In the genomic region with DNA sequence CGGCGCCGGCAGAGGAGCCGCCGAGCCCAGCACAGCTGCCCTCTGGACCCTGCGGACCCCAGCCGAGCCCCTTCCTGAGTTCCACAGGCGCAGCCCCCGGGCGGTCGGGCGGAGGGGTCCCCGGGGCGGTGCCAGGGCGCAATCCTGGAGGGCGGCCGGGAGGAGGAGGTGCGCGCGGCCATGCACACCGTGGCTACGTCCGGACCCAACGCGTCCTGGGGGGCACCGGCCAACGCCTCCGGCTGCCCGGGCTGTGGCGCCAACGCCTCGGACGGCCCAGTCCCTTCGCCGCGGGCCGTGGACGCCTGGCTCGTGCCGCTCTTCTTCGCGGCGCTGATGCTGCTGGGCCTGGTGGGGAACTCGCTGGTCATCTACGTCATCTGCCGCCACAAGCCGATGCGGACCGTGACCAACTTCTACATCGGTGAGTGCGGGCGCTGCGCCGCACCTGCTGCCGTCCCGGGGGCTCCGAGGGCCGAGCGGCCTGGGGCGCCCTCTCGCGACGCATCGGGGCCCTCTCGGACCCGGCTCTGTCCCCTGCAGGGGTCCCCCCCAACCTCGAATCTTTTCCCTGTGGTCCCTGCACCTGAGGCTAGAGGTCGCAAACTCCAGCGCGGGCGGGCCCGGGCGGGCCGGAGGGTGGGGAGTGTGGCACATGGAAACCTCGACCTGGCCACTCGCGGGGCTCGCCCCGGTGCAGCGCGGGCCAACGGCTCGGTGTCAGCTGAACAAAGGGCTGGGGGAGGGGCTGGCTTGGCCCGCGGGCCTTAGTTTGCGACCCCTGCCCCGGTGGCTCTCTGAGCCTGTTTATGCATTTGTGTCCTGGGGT, we compare ENCODE assay signal across 1 cellular context.
TF ChIP-seq lines count a peak whose summit lies in the region.

A gene (plus strand): TSS at position 11 of the 829 bp plus-strand sequence. CDS start 170 bp downstream, at position 181.

TF ChIP-seq in HepG2, 621 proteins besides CTCF, POLR2A, EP300 and RAD21 (continued from another document and continues in another):
- TF ChIP-seq, protein P1, sequence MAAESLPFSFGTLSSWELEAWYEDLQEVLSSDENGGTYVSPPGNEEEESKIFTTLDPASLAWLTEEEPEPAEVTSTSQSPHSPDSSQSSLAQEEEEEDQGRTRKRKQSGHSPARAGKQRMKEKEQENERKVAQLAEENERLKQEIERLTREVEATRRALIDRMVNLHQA (CRISPR knock-in tag; IDR thresholded peaks at IDR 0.05): no peak
- TF ChIP-seq, protein P2, sequence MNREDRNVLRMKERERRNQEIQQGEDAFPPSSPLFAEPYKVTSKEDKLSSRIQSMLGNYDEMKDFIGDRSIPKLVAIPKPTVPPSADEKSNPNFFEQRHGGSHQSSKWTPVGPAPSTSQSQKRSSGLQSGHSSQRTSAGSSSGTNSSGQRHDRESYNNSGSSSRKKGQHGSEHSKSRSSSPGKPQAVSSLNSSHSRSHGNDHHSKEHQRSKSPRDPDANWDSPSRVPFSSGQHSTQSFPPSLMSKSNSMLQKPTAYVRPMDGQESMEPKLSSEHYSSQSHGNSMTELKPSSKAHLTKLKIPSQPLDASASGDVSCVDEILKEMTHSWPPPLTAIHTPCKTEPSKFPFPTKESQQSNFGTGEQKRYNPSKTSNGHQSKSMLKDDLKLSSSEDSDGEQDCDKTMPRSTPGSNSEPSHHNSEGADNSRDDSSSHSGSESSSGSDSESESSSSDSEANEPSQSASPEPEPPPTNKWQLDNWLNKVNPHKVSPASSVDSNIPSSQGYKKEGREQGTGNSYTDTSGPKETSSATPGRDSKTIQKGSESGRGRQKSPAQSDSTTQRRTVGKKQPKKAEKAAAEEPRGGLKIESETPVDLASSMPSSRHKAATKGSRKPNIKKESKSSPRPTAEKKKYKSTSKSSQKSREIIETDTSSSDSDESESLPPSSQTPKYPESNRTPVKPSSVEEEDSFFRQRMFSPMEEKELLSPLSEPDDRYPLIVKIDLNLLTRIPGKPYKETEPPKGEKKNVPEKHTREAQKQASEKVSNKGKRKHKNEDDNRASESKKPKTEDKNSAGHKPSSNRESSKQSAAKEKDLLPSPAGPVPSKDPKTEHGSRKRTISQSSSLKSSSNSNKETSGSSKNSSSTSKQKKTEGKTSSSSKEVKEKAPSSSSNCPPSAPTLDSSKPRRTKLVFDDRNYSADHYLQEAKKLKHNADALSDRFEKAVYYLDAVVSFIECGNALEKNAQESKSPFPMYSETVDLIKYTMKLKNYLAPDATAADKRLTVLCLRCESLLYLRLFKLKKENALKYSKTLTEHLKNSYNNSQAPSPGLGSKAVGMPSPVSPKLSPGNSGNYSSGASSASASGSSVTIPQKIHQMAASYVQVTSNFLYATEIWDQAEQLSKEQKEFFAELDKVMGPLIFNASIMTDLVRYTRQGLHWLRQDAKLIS (CRISPR knock-in tag; IDR thresholded peaks at IDR 0.05): peak; percentile 43; the same call in 1 of the 2 replicates
- TF ChIP-seq ISL2 (CRISPR knock-in tag; IDR thresholded peaks at IDR 0.05): peak; percentile 64; the same call in 1 of the 2 replicates
- no peak for TF ChIP-seq ATF1 (CRISPR knock-in tag; IDR thresholded peaks at IDR 0.05)
- TF ChIP-seq U2AF1 (optimal IDR thresholded peaks at IDR 0.05; ENCODE audit: low read depth, low read length): no peak
- no peak for TF ChIP-seq ZNF792 (CRISPR knock-in tag; IDR thresholded peaks at IDR 0.05)
- TF ChIP-seq, protein P3, sequence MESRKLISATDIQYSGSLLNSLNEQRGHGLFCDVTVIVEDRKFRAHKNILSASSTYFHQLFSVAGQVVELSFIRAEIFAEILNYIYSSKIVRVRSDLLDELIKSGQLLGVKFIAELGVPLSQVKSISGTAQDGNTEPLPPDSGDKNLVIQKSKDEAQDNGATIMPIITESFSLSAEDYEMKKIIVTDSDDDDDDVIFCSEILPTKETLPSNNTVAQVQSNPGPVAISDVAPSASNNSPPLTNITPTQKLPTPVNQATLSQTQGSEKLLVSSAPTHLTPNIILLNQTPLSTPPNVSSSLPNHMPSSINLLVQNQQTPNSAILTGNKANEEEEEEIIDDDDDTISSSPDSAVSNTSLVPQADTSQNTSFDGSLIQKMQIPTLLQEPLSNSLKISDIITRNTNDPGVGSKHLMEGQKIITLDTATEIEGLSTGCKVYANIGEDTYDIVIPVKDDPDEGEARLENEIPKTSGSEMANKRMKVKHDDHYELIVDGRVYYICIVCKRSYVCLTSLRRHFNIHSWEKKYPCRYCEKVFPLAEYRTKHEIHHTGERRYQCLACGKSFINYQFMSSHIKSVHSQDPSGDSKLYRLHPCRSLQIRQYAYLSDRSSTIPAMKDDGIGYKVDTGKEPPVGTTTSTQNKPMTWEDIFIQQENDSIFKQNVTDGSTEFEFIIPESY (CRISPR knock-in tag; IDR thresholded peaks at IDR 0.05): peak; percentile 76
- peak; percentile 77; the same call in 1 of the 2 replicates for TF ChIP-seq HDAC1 (CRISPR knock-in tag; IDR thresholded peaks at IDR 0.05)
- TF ChIP-seq SNRNP70 (IDR thresholded peaks at IDR 0.05; ENCODE audit: low read depth, low read length): no peak
- TF ChIP-seq ESRRA (CRISPR knock-in tag; IDR thresholded peaks at IDR 0.05; ENCODE audit: low read depth): no peak
- 0 out of 2 replicates have a peak, but pooled peaks have one; percentile 52 for TF ChIP-seq KLF6 (CRISPR knock-in tag; IDR thresholded peaks at IDR 0.05)
- TF ChIP-seq, protein P4, sequence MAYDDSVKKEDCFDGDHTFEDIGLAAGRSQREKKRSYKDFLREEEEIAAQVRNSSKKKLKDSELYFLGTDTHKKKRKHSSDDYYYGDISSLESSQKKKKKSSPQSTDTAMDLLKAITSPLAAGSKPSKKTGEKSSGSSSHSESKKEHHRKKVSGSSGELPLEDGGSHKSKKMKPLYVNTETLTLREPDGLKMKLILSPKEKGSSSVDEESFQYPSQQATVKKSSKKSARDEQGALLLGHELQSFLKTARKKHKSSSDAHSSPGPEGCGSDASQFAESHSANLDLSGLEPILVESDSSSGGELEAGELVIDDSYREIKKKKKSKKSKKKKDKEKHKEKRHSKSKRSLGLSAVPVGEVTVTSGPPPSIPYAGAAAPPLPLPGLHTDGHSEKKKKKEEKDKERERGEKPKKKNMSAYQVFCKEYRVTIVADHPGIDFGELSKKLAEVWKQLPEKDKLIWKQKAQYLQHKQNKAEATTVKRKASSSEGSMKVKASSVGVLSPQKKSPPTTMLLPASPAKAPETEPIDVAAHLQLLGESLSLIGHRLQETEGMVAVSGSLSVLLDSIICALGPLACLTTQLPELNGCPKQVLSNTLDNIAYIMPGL (CRISPR knock-in tag; IDR thresholded peaks at IDR 0.05; ENCODE audit: borderline replicate concordance in 1 of 2, low read depth in 1 of 2): peak; percentile 95 to 97
- TF ChIP-seq NRL (CRISPR knock-in tag; IDR thresholded peaks at IDR 0.05; ENCODE audit: borderline replicate concordance): no peak; the same call in 1 of the 2 replicates
- no peak for TF ChIP-seq ZNF496 (CRISPR knock-in tag; IDR thresholded peaks at IDR 0.05; ENCODE audit: insufficient replicate concordance)
- peak; percentile 81; the same call in 1 of the 2 replicates for TF ChIP-seq ZNF614 (CRISPR knock-in tag; IDR thresholded peaks at IDR 0.05; ENCODE audit: borderline replicate concordance)
- TF ChIP-seq NPAS2 (CRISPR knock-in tag; IDR thresholded peaks at IDR 0.05; ENCODE audit: borderline replicate concordance): no peak
- TF ChIP-seq NR2F6 (IDR thresholded peaks at IDR 0.05): no peak
- no peak; the same call in 1 of the 2 replicates for TF ChIP-seq NR2F6 (CRISPR knock-in tag; IDR thresholded peaks at IDR 0.05)
- peak; percentile 78; the same call in 1 of the 2 replicates for TF ChIP-seq ZFP82 (CRISPR knock-in tag; IDR thresholded peaks at IDR 0.05; ENCODE audit: borderline replicate concordance)
- TF ChIP-seq NFE2L1 (CRISPR knock-in tag; IDR thresholded peaks at IDR 0.05; ENCODE audit: borderline replicate concordance): no peak
- TF ChIP-seq, protein P5, sequence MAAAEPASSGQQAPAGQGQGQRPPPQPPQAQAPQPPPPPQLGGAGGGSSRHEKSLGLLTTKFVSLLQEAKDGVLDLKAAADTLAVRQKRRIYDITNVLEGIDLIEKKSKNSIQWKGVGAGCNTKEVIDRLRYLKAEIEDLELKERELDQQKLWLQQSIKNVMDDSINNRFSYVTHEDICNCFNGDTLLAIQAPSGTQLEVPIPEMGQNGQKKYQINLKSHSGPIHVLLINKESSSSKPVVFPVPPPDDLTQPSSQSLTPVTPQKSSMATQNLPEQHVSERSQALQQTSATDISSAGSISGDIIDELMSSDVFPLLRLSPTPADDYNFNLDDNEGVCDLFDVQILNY (CRISPR knock-in tag; conservative IDR thresholded peaks at IDR 0.05): no peak; the same call in 1 of the 2 replicates
- TF ChIP-seq SMARCC2 (IDR thresholded peaks at IDR 0.05): no peak
- TF ChIP-seq, protein P6, sequence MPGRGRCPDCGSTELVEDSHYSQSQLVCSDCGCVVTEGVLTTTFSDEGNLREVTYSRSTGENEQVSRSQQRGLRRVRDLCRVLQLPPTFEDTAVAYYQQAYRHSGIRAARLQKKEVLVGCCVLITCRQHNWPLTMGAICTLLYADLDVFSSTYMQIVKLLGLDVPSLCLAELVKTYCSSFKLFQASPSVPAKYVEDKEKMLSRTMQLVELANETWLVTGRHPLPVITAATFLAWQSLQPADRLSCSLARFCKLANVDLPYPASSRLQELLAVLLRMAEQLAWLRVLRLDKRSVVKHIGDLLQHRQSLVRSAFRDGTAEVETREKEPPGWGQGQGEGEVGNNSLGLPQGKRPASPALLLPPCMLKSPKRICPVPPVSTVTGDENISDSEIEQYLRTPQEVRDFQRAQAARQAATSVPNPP (CRISPR knock-in tag; IDR thresholded peaks at IDR 0.05): peak; percentile 78; the same call in 1 of the 2 replicates
- TF ChIP-seq SIN3A (IDR thresholded peaks at IDR 0.05; ENCODE audit: borderline replicate concordance, low read depth, low read length): no peak
- TF ChIP-seq, protein P7, sequence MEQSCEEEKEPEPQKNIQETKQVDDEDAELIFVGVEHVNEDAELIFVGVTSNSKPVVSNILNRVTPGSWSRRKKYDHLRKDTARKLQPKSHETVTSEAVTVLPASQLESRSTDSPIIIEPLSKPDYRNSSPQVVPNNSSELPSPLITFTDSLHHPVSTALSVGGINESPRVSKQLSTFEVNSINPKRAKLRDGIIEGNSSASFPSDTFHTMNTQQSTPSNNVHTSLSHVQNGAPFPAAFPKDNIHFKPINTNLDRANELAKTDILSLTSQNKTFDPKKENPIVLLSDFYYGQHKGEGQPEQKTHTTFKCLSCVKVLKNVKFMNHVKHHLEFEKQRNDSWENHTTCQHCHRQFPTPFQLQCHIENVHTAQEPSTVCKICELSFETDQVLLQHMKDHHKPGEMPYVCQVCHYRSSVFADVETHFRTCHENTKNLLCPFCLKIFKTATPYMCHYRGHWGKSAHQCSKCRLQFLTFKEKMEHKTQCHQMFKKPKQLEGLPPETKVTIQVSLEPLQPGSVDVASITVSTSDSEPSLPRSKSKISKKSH (CRISPR knock-in tag; IDR thresholded peaks at IDR 0.05; ENCODE audit: borderline replicate concordance): no peak
- TF ChIP-seq ZNF383 (CRISPR knock-in tag; IDR thresholded peaks at IDR 0.05; ENCODE audit: borderline replicate concordance): no peak
- TF ChIP-seq, protein P8, sequence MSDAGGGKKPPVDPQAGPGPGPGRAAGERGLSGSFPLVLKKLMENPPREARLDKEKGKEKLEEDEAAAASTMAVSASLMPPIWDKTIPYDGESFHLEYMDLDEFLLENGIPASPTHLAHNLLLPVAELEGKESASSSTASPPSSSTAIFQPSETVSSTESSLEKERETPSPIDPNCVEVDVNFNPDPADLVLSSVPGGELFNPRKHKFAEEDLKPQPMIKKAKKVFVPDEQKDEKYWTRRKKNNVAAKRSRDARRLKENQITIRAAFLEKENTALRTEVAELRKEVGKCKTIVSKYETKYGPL (CRISPR knock-in tag; IDR thresholded peaks at IDR 0.05): no peak
- peak; percentile 41; the same call in 1 of the 2 replicates for TF ChIP-seq RBFOX2 (IDR thresholded peaks at IDR 0.05; ENCODE audit: low read depth, low read length)
- TF ChIP-seq ZNF460 (CRISPR knock-in tag; IDR thresholded peaks at IDR 0.05; ENCODE audit: borderline replicate concordance): no peak
- TF ChIP-seq, protein P9, sequence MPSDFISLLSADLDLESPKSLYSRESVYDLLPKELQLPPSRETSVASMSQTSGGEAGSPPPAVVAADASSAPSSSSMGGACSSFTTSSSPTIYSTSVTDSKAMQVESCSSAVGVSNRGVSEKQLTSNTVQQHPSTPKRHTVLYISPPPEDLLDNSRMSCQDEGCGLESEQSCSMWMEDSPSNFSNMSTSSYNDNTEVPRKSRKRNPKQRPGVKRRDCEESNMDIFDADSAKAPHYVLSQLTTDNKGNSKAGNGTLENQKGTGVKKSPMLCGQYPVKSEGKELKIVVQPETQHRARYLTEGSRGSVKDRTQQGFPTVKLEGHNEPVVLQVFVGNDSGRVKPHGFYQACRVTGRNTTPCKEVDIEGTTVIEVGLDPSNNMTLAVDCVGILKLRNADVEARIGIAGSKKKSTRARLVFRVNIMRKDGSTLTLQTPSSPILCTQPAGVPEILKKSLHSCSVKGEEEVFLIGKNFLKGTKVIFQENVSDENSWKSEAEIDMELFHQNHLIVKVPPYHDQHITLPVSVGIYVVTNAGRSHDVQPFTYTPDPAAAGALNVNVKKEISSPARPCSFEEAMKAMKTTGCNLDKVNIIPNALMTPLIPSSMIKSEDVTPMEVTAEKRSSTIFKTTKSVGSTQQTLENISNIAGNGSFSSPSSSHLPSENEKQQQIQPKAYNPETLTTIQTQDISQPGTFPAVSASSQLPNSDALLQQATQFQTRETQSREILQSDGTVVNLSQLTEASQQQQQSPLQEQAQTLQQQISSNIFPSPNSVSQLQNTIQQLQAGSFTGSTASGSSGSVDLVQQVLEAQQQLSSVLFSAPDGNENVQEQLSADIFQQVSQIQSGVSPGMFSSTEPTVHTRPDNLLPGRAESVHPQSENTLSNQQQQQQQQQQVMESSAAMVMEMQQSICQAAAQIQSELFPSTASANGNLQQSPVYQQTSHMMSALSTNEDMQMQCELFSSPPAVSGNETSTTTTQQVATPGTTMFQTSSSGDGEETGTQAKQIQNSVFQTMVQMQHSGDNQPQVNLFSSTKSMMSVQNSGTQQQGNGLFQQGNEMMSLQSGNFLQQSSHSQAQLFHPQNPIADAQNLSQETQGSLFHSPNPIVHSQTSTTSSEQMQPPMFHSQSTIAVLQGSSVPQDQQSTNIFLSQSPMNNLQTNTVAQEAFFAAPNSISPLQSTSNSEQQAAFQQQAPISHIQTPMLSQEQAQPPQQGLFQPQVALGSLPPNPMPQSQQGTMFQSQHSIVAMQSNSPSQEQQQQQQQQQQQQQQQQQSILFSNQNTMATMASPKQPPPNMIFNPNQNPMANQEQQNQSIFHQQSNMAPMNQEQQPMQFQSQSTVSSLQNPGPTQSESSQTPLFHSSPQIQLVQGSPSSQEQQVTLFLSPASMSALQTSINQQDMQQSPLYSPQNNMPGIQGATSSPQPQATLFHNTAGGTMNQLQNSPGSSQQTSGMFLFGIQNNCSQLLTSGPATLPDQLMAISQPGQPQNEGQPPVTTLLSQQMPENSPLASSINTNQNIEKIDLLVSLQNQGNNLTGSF (CRISPR knock-in tag; IDR thresholded peaks at IDR 0.05): peak; percentile 51; the same call in 1 of the 2 replicates
- TF ChIP-seq RFX3 (CRISPR knock-in tag; IDR thresholded peaks at IDR 0.05): no peak
- TF ChIP-seq, protein P10, sequence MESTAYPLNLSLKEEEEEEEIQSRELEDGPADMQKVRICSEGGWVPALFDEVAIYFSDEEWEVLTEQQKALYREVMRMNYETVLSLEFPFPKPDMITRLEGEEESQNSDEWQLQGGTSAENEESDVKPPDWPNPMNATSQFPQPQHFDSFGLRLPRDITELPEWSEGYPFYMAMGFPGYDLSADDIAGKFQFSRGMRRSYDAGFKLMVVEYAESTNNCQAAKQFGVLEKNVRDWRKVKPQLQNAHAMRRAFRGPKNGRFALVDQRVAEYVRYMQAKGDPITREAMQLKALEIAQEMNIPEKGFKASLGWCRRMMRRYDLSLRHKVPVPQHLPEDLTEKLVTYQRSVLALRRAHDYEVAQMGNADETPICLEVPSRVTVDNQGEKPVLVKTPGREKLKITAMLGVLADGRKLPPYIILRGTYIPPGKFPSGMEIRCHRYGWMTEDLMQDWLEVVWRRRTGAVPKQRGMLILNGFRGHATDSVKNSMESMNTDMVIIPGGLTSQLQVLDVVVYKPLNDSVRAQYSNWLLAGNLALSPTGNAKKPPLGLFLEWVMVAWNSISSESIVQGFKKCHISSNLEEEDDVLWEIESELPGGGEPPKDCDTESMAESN (CRISPR knock-in tag; conservative IDR thresholded peaks at IDR 0.05): peak; percentile 62
- 0 out of 2 replicates have a peak, but pooled peaks have one; percentile 11 for TF ChIP-seq SOX5 (CRISPR knock-in tag; IDR thresholded peaks at IDR 0.05; ENCODE audit: borderline replicate concordance)
